Comparison of ENCODE assay signal across 11 cellular contexts in the genomic region with DNA sequence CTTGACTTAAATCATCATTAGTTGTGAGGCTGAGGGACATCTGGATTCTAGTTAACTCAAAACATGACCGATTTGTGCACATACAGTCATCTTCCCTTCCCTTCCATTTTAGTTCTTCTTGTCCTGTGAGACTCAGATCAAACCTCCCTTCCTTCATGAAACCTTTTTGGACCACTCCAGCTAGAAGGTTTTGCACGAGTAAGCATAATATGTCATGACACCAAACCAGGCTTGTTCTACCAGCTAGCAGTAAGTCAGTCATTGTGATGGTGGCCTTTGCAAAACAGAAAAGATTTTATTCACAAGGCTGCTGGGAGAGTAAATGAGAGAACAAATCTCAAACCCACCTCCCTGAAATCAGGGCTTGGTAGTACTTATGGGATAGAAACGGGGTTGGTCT. TPM values are rescaled to one million over a fixed set of nuclear protein-coding genes. Genes with fewer than 3 reads are reported as not detected.
"Had no signal": no experiment of that assay in that cellular context is flagged by ENCODE, and none has a peak within 500 bp of the region (broad histone marks: within the 10 kb centered on the region; RNA-seq: fewer than 3 reads in every experiment).

No MANE protein-coding gene starts in this region.

- H3K4me2 ChIP-seq: KMS-11 had no signal

- H3K9ac ChIP-seq: GM23248, KMS-11 had no signal

- DNase-seq: GM23248, GOT3, H7, HFFc6, KBM-7 had no signal

- H3K36me3 ChIP-seq: HAP-1 had no signal

- ATAC-seq: HCT116 had no signal

- H3K9me3 ChIP-seq: HAP-1 had no signal

- H3K4me3 ChIP-seq: GM23248, HAP-1 had no signal

- H2AFZ ChIP-seq: GM23248 had no signal

- H3K27ac ChIP-seq: GM23248, HL-60, KMS-11 had no signal

RNA-seq across cellular contexts. Expression of a gene that starts 14.3 kb away (rescaled TPM):
- total RNA-seq: GM23248, HT1080 had no signal
- polyA plus RNA-seq: GM23248, IgD-negative memory B cell had no signal
